Comparison of ENCODE assay signal across 11 cellular contexts in genomic region chr1:59549903-59550302, GRCh38.
DNase-seq lines count a peak whose midpoint lies in the region; ATAC-seq, FAIRE-seq and TF ChIP-seq lines count a peak whose summit lies in the region.
"Had no signal": no experiment of that assay in that cellular context is flagged by ENCODE, and none has a peak within 500 bp of the region (broad histone marks: within the 10 kb centered on the region; RNA-seq: fewer than 3 reads in every experiment).

No MANE protein-coding gene starts in this region.

- TF ChIP-seq RAD21 in HepG2 (CRISPR knock-in tag; IDR thresholded peaks at IDR 0.05): no peak

- no peak for TF ChIP-seq POLR2A in HepG2 (IDR thresholded peaks at IDR 0.05; ENCODE audit: insufficient read depth in 1 of 2, low read depth in 2 of 2, low read length in 2 of 2)

- intact Hi-C loops in HepG2 (cut with micrococcal nuclease; ENCODE audit: unreplicated experiment): loop anchor here (10.0 kb wide), 1 partner anchor 765 kb away; the partner anchor contains the start of gene JUN
- intact Hi-C loops in tibial artery (cut with DNase I; ENCODE audit: low total_unique reads): no loop called here

- H3K9me3 ChIP-seq in HepG2 (ENCODE audit: low read length) (no peaks in the 10 kb centered on the region), tibial artery (no peaks in the 10 kb centered on the region)

- no peaks in the 10 kb centered on the region for H4K20me1 ChIP-seq in HepG2 (ENCODE audit: insufficient read depth, low read length)

- no peak for ATAC-seq in HepG2
- ATAC-seq: activated T-helper 17 cell treated with anti-CD3 and anti-CD28 coated beads, Interleukin-2, amount 50 U/mL, for 72 hours; stimulated activated effector memory CD8-positive, alpha-beta T cell treated with anti-CD3 and anti-CD28 coated beads, Interleukin-12 subunit alpha, Interleukin-12 subunit beta, amount 100 ng/mL, for 72 hours had no signal

- H3K4me2 ChIP-seq in HepG2 (ENCODE audit: low read depth, low read length): no peak overlapping the region

- H3K4me1 ChIP-seq in HepG2 (ENCODE audit: insufficient read depth, low read length) (peaks cover 50% of the 10 kb centered on the region), tibial artery (peaks cover 0 to 29% (median 8%) of the 10 kb centered on the region in 4 donors)

- TF ChIP-seq CTCF in HL-60 (IDR thresholded peaks at IDR 0.05; ENCODE audit: insufficient read depth, low read length): no peak
- TF ChIP-seq CTCF in HepG2 (CRISPR knock-in tag; IDR thresholded peaks at IDR 0.05): no peak
- TF ChIP-seq CTCF in tibial artery (IDR thresholded peaks at IDR 0.05): no peak

- H3K36me3 ChIP-seq in HepG2 (replicated peaks in 1 of 2; ENCODE audit: control insufficient read depth in 1 of 2, insufficient read depth in 2 of 2, low read length in 2 of 2) (no peaks in the 10 kb centered on the region; a peak in 1 of 5 replicates), tibial artery (no peaks in the 10 kb centered on the region)

- peak; percentile 80 to 82 for DNase-seq in HL-60 (ENCODE audit: low read depth in 1 of 2, low spot score in 1 of 2)
- peak; percentile 46 for DNase-seq in brain pericyte (ENCODE audit: low read depth, low spot score)
- DNase-seq in HepG2 (ENCODE audit: low spot score): peak; percentile 50
- DNase-seq in tibial artery: peak; percentile 66 to 72
- DNase-seq in Kasumi-1 (lab: John Stamatoyannopoulos, UW): no peak
- DNase-seq in DMS79 (lab: John Stamatoyannopoulos, UW): no peak
- DNase-seq in pons (ENCODE audit: low spot score): no peak
- DNase-seq in DMS 273 (lab: John Stamatoyannopoulos, UW; ENCODE audit: unreplicated experiment): no peak

- POLR2A ChIA-PET in HepG2 (lab: Yijun Ruan, JAX): interaction anchor here (0.7 to 1.5 kb wide), 4 partner anchors 37 to 766 kb away, joined by 3 to 4 read pairs (median 3); partner anchors contain the start of genes FGGY and JUN

- no TSS peak for BruUV-seq in HepG2 (replicated peaks; lab: Mats Ljungman, UMichigan)

- H2AFZ ChIP-seq in HepG2 (ENCODE audit: low read length): no peak overlapping the region

- 15% methylated on average over 3 of the region's 3 CpGs for WGBS in HepG2 (ENCODE audit: low lambda C conversion rate)

- TF ChIP-seq EP300 in HepG2 (IDR thresholded peaks at IDR 0.05; ENCODE audit: low read depth in 2 of 2, low read length in 2 of 2) (peak in 1 of 2 experiments; percentile 71; a peak in 2 of 4 replicates), HepG2 (CRISPR knock-in tag; IDR thresholded peaks at IDR 0.05; ENCODE audit: borderline replicate concordance) (no peak)

- in situ Hi-C loops in HepG2 (cut with HindIII; ENCODE audit: extremely low pct_ligation_motif_present, low pct_unique_long_range_greater_than_20kb): loop anchor here (10.0 kb wide), 2 partner anchors 125 to 255 kb away; partner anchors contain the start of gene FGGY

- H3K27me3 ChIP-seq in HL-60 (ENCODE audit: insufficient read depth, poor library complexity, severe bottlenecking): no peaks in the 10 kb centered on the region
- no peaks in the 10 kb centered on the region for H3K27me3 ChIP-seq in HepG2 (ENCODE audit: control insufficient read depth in 1 of 2, insufficient read depth in 2 of 2, low read length in 2 of 2)
- no peaks in the 10 kb centered on the region for H3K27me3 ChIP-seq in tibial artery

- H3K27ac ChIP-seq in HL-60 (replicated peaks): peak overlapping the region; percentile 66
- peak overlapping the region; percentile 39 for H3K27ac ChIP-seq in HepG2 (ENCODE audit: extremely low read length, insufficient read depth, low read length)
- peak overlapping the region; percentile 38 to 43 for H3K27ac ChIP-seq in tibial artery

- CTCF ChIA-PET in HepG2 (lab: Yijun Ruan, JAX; ENCODE audit: low intra/inter-chr PET ratio, low total read pairs): no interaction called here

- H3K9ac ChIP-seq in HepG2 (ENCODE audit: insufficient read depth, low read depth, low read length): peak overlapping the region; percentile 9; the same call in 1 of the 2 replicates

- H3K79me2 ChIP-seq in HepG2 (ENCODE audit: insufficient read depth, low read length): no peaks in the 10 kb centered on the region

- FAIRE-seq in HepG2 (lab: Jason Lieb, UNC): peak; percentile 63
- FAIRE-seq: GM18507 had no signal

- H3K4me3 ChIP-seq in HL-60 (replicated peaks; ENCODE audit: insufficient read depth, low read length) (no peak overlapping the region), HepG2 (replicated peaks in 1 of 3; ENCODE audit: insufficient read depth in 1 of 3, low read depth in 2 of 3, low read length in 3 of 3) (no peak overlapping the region), tibial artery (no peak overlapping the region)

TF ChIP-seq in HepG2, 621 proteins besides CTCF, POLR2A, EP300 and RAD21 (continues in another document):
- peak; percentile 22; the same call in 1 of the 2 replicates for TF ChIP-seq RARA (CRISPR knock-in tag; IDR thresholded peaks at IDR 0.05)
- TF ChIP-seq JUN (CRISPR knock-in tag; IDR thresholded peaks at IDR 0.05): peak; percentile 42; the same call in 1 of the 2 replicates
- TF ChIP-seq ZNF24 (IDR thresholded peaks at IDR 0.05): no peak
- peak; percentile 49; the same call in 1 of the 2 replicates for TF ChIP-seq MYPOP (CRISPR knock-in tag; IDR thresholded peaks at IDR 0.05)
- TF ChIP-seq FOXP1 (IDR thresholded peaks at IDR 0.05): no peak
- peak; percentile 83 for TF ChIP-seq FOXP1 (CRISPR knock-in tag; IDR thresholded peaks at IDR 0.05)
- peak; percentile 55 for TF ChIP-seq MED1 (CRISPR knock-in tag; IDR thresholded peaks at IDR 0.05)
- TF ChIP-seq FOXO1 (CRISPR knock-in tag; IDR thresholded peaks at IDR 0.05): peak; percentile 59; the same call in 1 of the 2 replicates
- TF ChIP-seq SMAD3 (CRISPR knock-in tag; IDR thresholded peaks at IDR 0.05): 0 out of 2 replicates have a peak, but pooled peaks have one; percentile 40
- peak; percentile 62; the same call in 1 of the 2 replicates for TF ChIP-seq HMG20A (CRISPR knock-in tag; IDR thresholded peaks at IDR 0.05; ENCODE audit: borderline replicate concordance)
- peak; percentile 58; the same call in 1 of the 2 replicates for TF ChIP-seq ATF1 (CRISPR knock-in tag; IDR thresholded peaks at IDR 0.05)
- TF ChIP-seq PRPF4 (IDR thresholded peaks at IDR 0.05; ENCODE audit: low read depth, low read length, poor library complexity, severe bottlenecking): no peak
- peak; percentile 37; the same call in 1 of the 2 replicates for TF ChIP-seq SAP130 (CRISPR knock-in tag; IDR thresholded peaks at IDR 0.05; ENCODE audit: low read depth)
- peak; percentile 31; the same call in 1 of the 2 replicates for TF ChIP-seq ZNF280D (CRISPR knock-in tag; IDR thresholded peaks at IDR 0.05)
- peak; percentile 54 for TF ChIP-seq BCL6 (CRISPR knock-in tag; IDR thresholded peaks at IDR 0.05)
- TF ChIP-seq ARID3A (IDR thresholded peaks at IDR 0.05; ENCODE audit: low read depth, low read length): peak; percentile 26; the same call in 1 of the 2 replicates
- no peak for TF ChIP-seq DNMT1 (CRISPR knock-in tag; IDR thresholded peaks at IDR 0.05)

Comparison
In these comparisons a context has a peak if more than half of its experiments do, and no peak if none do; other contexts are left out.
1. DNase-seq: peak in HL-60 (2 of 2), brain pericyte (single experiment), HepG2 (single experiment) and tibial artery (2 of 2); none in Kasumi-1 (0 of 2), DMS79 (single experiment), pons (single experiment) and DMS 273 (single experiment).
2. Peak in every context shown above with its lines, with median percentiles within 50 percentile points of each other: H3K27ac ChIP-seq.